Comparison of ENCODE assay signal across 1 cellular context in genomic region chr11:64888761-64889511, GRCh38.
TF ChIP-seq lines count a peak whose summit lies in the region.

No MANE protein-coding gene starts in this region.

TF ChIP-seq in K562, 482 proteins besides CTCF, POLR2A, EP300 and RAD21 (continued from another document and continues in another):
- TF ChIP-seq ZBTB2 (IDR thresholded peaks at IDR 0.05): peak; percentile 88
- peak; percentile 35 to 48; a peak in 1 of 4 replicates for TF ChIP-seq TEAD1 (CRISPR knock-in tag; IDR thresholded peaks at IDR 0.05)
- peak; percentile 22 for TF ChIP-seq DACH1 (IDR thresholded peaks at IDR 0.05; ENCODE audit: partially characterized antibody)
- peak; percentile 98 for TF ChIP-seq MTA2 (IDR thresholded peaks at IDR 0.05; ENCODE audit: low read depth)
- TF ChIP-seq ZNF316 (IDR thresholded peaks at IDR 0.05): peak; percentile 90
- TF ChIP-seq ZNF436 (CRISPR knock-in tag; IDR thresholded peaks at IDR 0.05): no peak
- no peak for TF ChIP-seq GTF2A2 (tag; IDR thresholded peaks at IDR 0.05)
- TF ChIP-seq THRB (CRISPR knock-in tag; conservative IDR thresholded peaks at IDR 0.05): peak; percentile 35
- no peak for TF ChIP-seq ZNF507 (tag; conservative IDR thresholded peaks at IDR 0.05)
- peak; percentile 97 for TF ChIP-seq MITF (IDR thresholded peaks at IDR 0.05)
- TF ChIP-seq HES1 (IDR thresholded peaks at IDR 0.05; ENCODE audit: low read depth): peak; percentile 57; the same call in 1 of the 2 replicates
- peak; percentile 84 for TF ChIP-seq JUN (IDR thresholded peaks at IDR 0.05; ENCODE audit: borderline replicate concordance, low read depth, low read length)
- TF ChIP-seq JUN (CRISPR knock-in tag; IDR thresholded peaks at IDR 0.05; ENCODE audit: borderline replicate concordance): no peak; the same call in 1 of the 2 replicates
- TF ChIP-seq ZNF217 (CRISPR knock-in tag; IDR thresholded peaks at IDR 0.05): no peak
- TF ChIP-seq TCF7L2 (IDR thresholded peaks at IDR 0.05; ENCODE audit: low read depth, low read length): no peak
- TF ChIP-seq RCOR1 (IDR thresholded peaks at IDR 0.05; ENCODE audit: borderline replicate concordance in 1 of 2, low read depth in 2 of 2, low read length in 2 of 2): peak; percentile 71 to 97; a peak in 3 of 4 replicates
- TF ChIP-seq SOX6 (IDR thresholded peaks at IDR 0.05): peak; percentile 96
- TF ChIP-seq RUNX1 (IDR thresholded peaks at IDR 0.05; ENCODE audit: low read depth): 0 out of 2 replicates have a peak, but pooled peaks have one; percentile 36
- TF ChIP-seq STAT6 (CRISPR knock-in tag; IDR thresholded peaks at IDR 0.05): no peak
- no peak for TF ChIP-seq ZNF764 (CRISPR knock-in tag; IDR thresholded peaks at IDR 0.05; ENCODE audit: low read depth)
- TF ChIP-seq BHLHE40 (IDR thresholded peaks at IDR 0.05; ENCODE audit: low read length): peak; percentile 72
- TF ChIP-seq HMBOX1 (IDR thresholded peaks at IDR 0.05): peak; percentile 82; the same call in 1 of the 2 replicates
- no peak for TF ChIP-seq PTRF (tag; IDR thresholded peaks at IDR 0.05)
- no peak for TF ChIP-seq ZNF561 (CRISPR knock-in tag; conservative IDR thresholded peaks at IDR 0.05)
- TF ChIP-seq ZNF785 (CRISPR knock-in tag; IDR thresholded peaks at IDR 0.05): no peak
- TF ChIP-seq ZNF639 (CRISPR knock-in tag; conservative IDR thresholded peaks at IDR 0.05 in 1 of 2, IDR thresholded peaks at IDR 0.05 in 1 of 2): peak in 1 of 2 experiments; percentile 72; a peak in 2 of 4 replicates
- TF ChIP-seq HNRNPH1 (optimal IDR thresholded peaks at IDR 0.05; ENCODE audit: low read depth, low read length): no peak
- no peak for TF ChIP-seq NKRF (IDR thresholded peaks at IDR 0.05; ENCODE audit: borderline replicate concordance)
- TF ChIP-seq THRA (IDR thresholded peaks at IDR 0.05): no peak
- no peak for TF ChIP-seq REST (CRISPR knock-in tag; IDR thresholded peaks at IDR 0.05; ENCODE audit: low read depth)
- TF ChIP-seq DMBX1 (CRISPR knock-in tag; IDR thresholded peaks at IDR 0.05; ENCODE audit: borderline replicate concordance): peak; percentile 85; the same call in 1 of the 2 replicates
- no peak for TF ChIP-seq ZNF589 (CRISPR knock-in tag; IDR thresholded peaks at IDR 0.05; ENCODE audit: low read depth)
- TF ChIP-seq ATF1 (CRISPR knock-in tag; IDR thresholded peaks at IDR 0.05): no peak
- peak; percentile 67 for TF ChIP-seq ATF1 (tag; IDR thresholded peaks at IDR 0.05)
- TF ChIP-seq UBTF (IDR thresholded peaks at IDR 0.05; ENCODE audit: borderline replicate concordance in 1 of 2, low read depth in 2 of 2, low read length in 2 of 2): 0 out of 4 replicates have a peak, but pooled peaks of 1 of the 2 experiments have one; percentile 47
- no peak; the same call in 1 of the 2 replicates for TF ChIP-seq PHB (CRISPR knock-in tag; IDR thresholded peaks at IDR 0.05)
- no peak for TF ChIP-seq CEBPB (tag; IDR thresholded peaks at IDR 0.05)
- no peak for TF ChIP-seq CBX8 (IDR thresholded peaks at IDR 0.05; ENCODE audit: borderline replicate concordance, extremely low read depth, low read depth, low read length, poor library complexity, severe bottlenecking)
- no peak for TF ChIP-seq CREB3 (tag; conservative IDR thresholded peaks at IDR 0.05; ENCODE audit: low read depth)
